In genomic region chrX:147550217-147550616, GRCh38 we compare ENCODE assay signal across 8 cellular contexts.
DNase-seq lines count a peak whose midpoint lies in the region; ATAC-seq, FAIRE-seq and TF ChIP-seq lines count a peak whose summit lies in the region.

No MANE protein-coding gene starts in this region.

- H4K5ac ChIP-seq in H1 (ENCODE audit: insufficient read length, low read depth, low read length), result no peak overlapping the region

- H3K23ac ChIP-seq in H1 (ENCODE audit: insufficient read length), result no peak overlapping the region

- no peak overlapping the region for H4K91ac ChIP-seq in H1 (replicated peaks; ENCODE audit: insufficient read length, low read length)

- no peak overlapping the region for H2BK5ac ChIP-seq in H1 (ENCODE audit: low read depth, low read length)

- no peak overlapping the region for H3K9ac ChIP-seq in H1 (replicated peaks in 1 of 4; ENCODE audit: extremely low read depth in 1 of 4, low read depth in 3 of 4, low read length in 3 of 4)

- peak; percentile 95 for FAIRE-seq in H1 (lab: Jason Lieb, UNC)

- H2BK120ac ChIP-seq in H1 (replicated peaks; ENCODE audit: low read depth, low read length), result no peak overlapping the region

- H3K4ac ChIP-seq in H1 (replicated peaks; ENCODE audit: insufficient read length, low read depth, low read length), result no peak overlapping the region

- CTCF ChIA-PET in H1 (lab: Charles Lee; ENCODE audit: partially characterized antibody), result interaction anchor here (0.7 to 2.0 kb wide), 9 partner anchors 9 to 247 kb away, joined by 3 to 13 read pairs (median 4); no protein-coding TSS in a partner anchor

- no peak overlapping the region for H2BK20ac ChIP-seq in H1 (ENCODE audit: low read length)

- H3K4me3 ChIP-seq in heart right ventricle (no peak overlapping the region), heart left ventricle (no peak overlapping the region), H1 (ENCODE audit: extremely low read depth in 1 of 4, insufficient read depth in 2 of 4, low read depth in 3 of 4, low read length in 4 of 4) (no peak overlapping the region), upper lobe of right lung (no peak overlapping the region)

- H3K14ac ChIP-seq in H1 (ENCODE audit: insufficient read length), result no peak overlapping the region

- H3K27me3 ChIP-seq in heart right ventricle (no peaks in the 10 kb centered on the region), heart left ventricle (no peaks in the 10 kb centered on the region), H1 (replicated peaks in 1 of 4; ENCODE audit: control insufficient read depth in 3 of 4, extremely low read depth in 1 of 4, insufficient read depth in 3 of 4, low read length in 3 of 4) (no peaks in the 10 kb centered on the region), upper lobe of right lung (no peaks in the 10 kb centered on the region)

- H4K8ac ChIP-seq in H1 (ENCODE audit: extremely low read depth, insufficient read depth, low read length), result no peak overlapping the region

- H2AFZ ChIP-seq in H1 (ENCODE audit: low read length), result no peak overlapping the region

- ATAC-seq in heart right ventricle (no peak), heart left ventricle (no peak), upper lobe of right lung (no peak), esophagus mucosa (no peak)

- H3K9me3 ChIP-seq in heart right ventricle (no peaks in the 10 kb centered on the region), heart left ventricle (no peaks in the 10 kb centered on the region), H1 (ENCODE audit: insufficient read depth in 2 of 2, low read depth in 1 of 2, low read length in 1 of 2) (no peaks in the 10 kb centered on the region), upper lobe of right lung (no peaks in the 10 kb centered on the region)

- TF ChIP-seq EP300 in H1 (IDR thresholded peaks at IDR 0.05; ENCODE audit: borderline replicate concordance in 1 of 2, low read depth in 2 of 2, low read length in 2 of 2), result no peak

- TF ChIP-seq RAD21 in H1 (IDR thresholded peaks at IDR 0.05 in 1 of 2, conservative IDR thresholded peaks at IDR 0.05 in 1 of 2; ENCODE audit: low read depth in 2 of 2, low read length in 2 of 2), result peak; percentile 67 to 75

- intact Hi-C loops in heart right ventricle (cut with DNase I), result loop anchor here in 1 of 10 donors (10.0 kb wide), 1 partner anchor 75 kb away; no protein-coding TSS in a partner anchor
- intact Hi-C loops in heart left ventricle (cut with DNase I), result no loop called here
- intact Hi-C loops in upper lobe of right lung (cut with DNase I), result no loop called here

- H3K27ac ChIP-seq in heart right ventricle (no peak overlapping the region), heart left ventricle (no peak overlapping the region), H1 (ENCODE audit: low read depth, low read length) (no peak overlapping the region), upper lobe of right lung (no peak overlapping the region)

- TF ChIP-seq POLR2A in heart left ventricle (IDR thresholded peaks at IDR 0.05) (no peak), H1 (IDR thresholded peaks at IDR 0.05; ENCODE audit: control extremely low read depth in 1 of 2, low read depth in 2 of 2, low read length in 2 of 2) (no peak)

- no peaks in the 10 kb centered on the region for H3K23me2 ChIP-seq in H1 (ENCODE audit: low read depth, low read length)

- no peaks in the 10 kb centered on the region for H3K4me1 ChIP-seq in heart right ventricle
- H3K4me1 ChIP-seq in heart left ventricle, result no peaks in the 10 kb centered on the region
- no peaks in the 10 kb centered on the region for H3K4me1 ChIP-seq in H1 (replicated peaks in 1 of 4; ENCODE audit: control insufficient read depth in 3 of 4, insufficient read depth in 4 of 4, low read length in 3 of 4)
- H3K4me1 ChIP-seq in upper lobe of right lung, result no peaks in the 10 kb centered on the region

- no peaks in the 10 kb centered on the region for H3K36me3 ChIP-seq in heart right ventricle
- no peaks in the 10 kb centered on the region for H3K36me3 ChIP-seq in heart left ventricle
- H3K36me3 ChIP-seq in H1 (ENCODE audit: control insufficient read depth in 2 of 4, insufficient read depth in 4 of 4, low read length in 3 of 4), result no peaks in the 10 kb centered on the region
- no peaks in the 10 kb centered on the region for H3K36me3 ChIP-seq in upper lobe of right lung

- no peak overlapping the region for H3K4me2 ChIP-seq in H1 (ENCODE audit: insufficient read depth in 1 of 2, low read depth in 2 of 2, low read length in 2 of 2)

- H2BK15ac ChIP-seq in H1 (ENCODE audit: low read length), result no peak overlapping the region

- H4K20me1 ChIP-seq in H1 (replicated peaks in 1 of 2; ENCODE audit: control insufficient read depth in 1 of 2, insufficient read depth in 2 of 2, low read length in 2 of 2), result no peaks in the 10 kb centered on the region

- 8 to 21% methylated on average over 3 of the region's 3 CpGs for WGBS in heart right ventricle, 2 donors
- 3 to 10% (median 4%) methylated on average over 3 of the region's 3 CpGs for WGBS in heart left ventricle, 4 donors
- WGBS in H1 (ENCODE audit: extremely low coverage in 1 of 2, insufficient coverage in 1 of 2, insufficient read length in 1 of 2, insufficient replicate concordance in 2 of 2, low coverage in 1 of 2, low lambda C conversion rate in 2 of 2, missing lambda C conversion rate in 1 of 2), 2 experiments, result 2% methylated on average over 3 of the region's 3 CpGs; no CpG with 5 or more reads in 1 of the 2 experiments

- no peak overlapping the region for H3K18ac ChIP-seq in H1 (ENCODE audit: extremely low read depth, low read length)

- no peak for DNase-seq in heart right ventricle
- DNase-seq in heart left ventricle, result no peak
- DNase-seq in NCI-H1694 treated with DMSO at 0.1 percent for 48 hours (lab: John Stamatoyannopoulos, UW), result peak; percentile 20
- DNase-seq in H1 (ENCODE audit: low read depth in 1 of 2, low spot score in 2 of 2), result peak in 1 of 2 experiments; percentile 63
- no peak for DNase-seq in upper lobe of right lung
- DNase-seq in T-helper 1 cell, result no peak
- DNase-seq in cerebellar cortex (ENCODE audit: low spot score), result no peak

- no peak overlapping the region for H3K56ac ChIP-seq in H1 (replicated peaks; ENCODE audit: insufficient read length, low read depth, low read length)

- no peaks in the 10 kb centered on the region for H3K79me2 ChIP-seq in H1 (ENCODE audit: control insufficient read depth in 1 of 2, insufficient read depth in 2 of 2, low read length in 2 of 2)

- no peak overlapping the region for H2AK5ac ChIP-seq in H1 (ENCODE audit: low read depth, low read length)

- H3K79me1 ChIP-seq in H1 (ENCODE audit: low read depth, low read length), result no peaks in the 10 kb centered on the region

- TF ChIP-seq CTCF in heart right ventricle (IDR thresholded peaks at IDR 0.05), result peak in 6 of 9 donors; percentile 13 to 36 (median 18)
- peak in 5 of 12 donors; percentile 8 to 26 (median 12) for TF ChIP-seq CTCF in heart left ventricle (IDR thresholded peaks at IDR 0.05)
- peak in 2 of 3 experiments; percentile 37 to 48; a peak in 3 of 4 replicates for TF ChIP-seq CTCF in H1 (IDR thresholded peaks at IDR 0.05; ENCODE audit: control extremely low read depth in 1 of 3, insufficient read depth in 1 of 3, low read depth in 1 of 3, low read length in 3 of 3)
- peak; percentile 19 for TF ChIP-seq CTCF in upper lobe of right lung (IDR thresholded peaks at IDR 0.05)

- POLR2A ChIA-PET in H1 (lab: Charles Lee; ENCODE audit: partially characterized antibody), result no interaction called here

- H2BK12ac ChIP-seq in H1 (ENCODE audit: low read depth, low read length), result no peak overlapping the region

TF ChIP-seq in H1, 55 proteins besides CTCF, POLR2A, EP300 and RAD21:
- no peak for TF ChIP-seq ASH2L (IDR thresholded peaks at IDR 0.05; ENCODE audit: low read length)
- no peak for TF ChIP-seq KDM4A (IDR thresholded peaks at IDR 0.05; ENCODE audit: low read depth, low read length, severe bottlenecking)
TF ChIP-seq in H1: peak in this region for 0.
